ENCODE assay signal across 11 cellular contexts in genomic region chr1:15595809-15596730, GRCh38. TPM values are rescaled to one million over a fixed set of nuclear protein-coding genes. Genes with fewer than 3 reads are reported as not detected.
"Had no signal": no experiment of that assay in that cellular context is flagged by ENCODE, and none has a peak within 500 bp of the region (broad histone marks: within the 10 kb centered on the region; RNA-seq: fewer than 3 reads in every experiment).

No MANE protein-coding gene starts in this region.

- ATAC-seq: naive thymus-derived CD4-positive, alpha-beta T cell had no signal

- H3K9me3 Mint-ChIP-seq: activated B cell treated with CpG ODN at 0.5 μM for 24 hours; activated T-cell treated with anti-CD3 and anti-CD28 coated beads, Interleukin-2, amount 50 U/mL, for 24 hours; activated T-helper 2 cell treated with anti-CD3 and anti-CD28 coated beads, Interferon-gamma antibody, Interleukin-2, Interleukin-4, amounts not matched to agents 10 μg/mL and 5 μg/mL and 100 μg/mL, durations not matched to agents 14 hours and 24 hours and 36 hours; dendritic cell treated with granulocyte-macrophage colony-stimulating factor and Interleukin-4, amounts not matched to agents 40 ng/mL and 50 ng/mL, for 4 days; naive thymus-derived CD4-positive, alpha-beta T cell had no signal

- H3K27ac ChIP-seq: esophagus muscularis mucosa, ovary had no signal

- DNase-seq: activated B cell treated with CpG ODN at 0.5 μM for 24 hours; activated CD4-positive, alpha-beta T cell treated with anti-CD3 and anti-CD28 coated beads for 48 hours; activated CD8-positive, alpha-beta T cell treated with anti-CD3 and anti-CD28 coated beads, Interleukin-2, amount 10 ng/mL, durations not matched to agents 7 days and 5 days; activated naive CD4-positive, alpha-beta T cell treated with Interleukin-2 at 50 U/mL for 16 hours; activated T-cell treated with anti-CD3 and anti-CD28 coated beads, Interleukin-2, amount 50 U/mL, for 24 hours; effector CD8-positive, alpha-beta T cell; ovary had no signal

- H3K36me3 Mint-ChIP-seq: naive thymus-derived CD4-positive, alpha-beta T cell had no signal

- H3K4me3 Mint-ChIP-seq: activated B cell treated with CpG ODN at 0.5 μM for 24 hours; activated CD8-positive, alpha-beta T cell treated with anti-CD3 and anti-CD28 coated beads, Interleukin-2, amount 10 ng/mL, durations not matched to agents 7 days and 5 days; activated T-cell treated with anti-CD3 and anti-CD28 coated beads, Interleukin-2, amount 50 U/mL, for 24 hours; dendritic cell treated with granulocyte-macrophage colony-stimulating factor and Interleukin-4, amounts not matched to agents 40 ng/mL and 50 ng/mL, for 4 days; naive thymus-derived CD4-positive, alpha-beta T cell had no signal

- H3K36me3 ChIP-seq: esophagus muscularis mucosa, ovary had no signal

- H3K4me3 ChIP-seq: esophagus muscularis mucosa, ovary had no signal

- H3K4me1 Mint-ChIP-seq: activated B cell treated with CpG ODN at 0.5 μM for 24 hours had no signal

- H3K9me3 ChIP-seq: esophagus muscularis mucosa, ovary had no signal

- H3K27ac Mint-ChIP-seq: activated B cell treated with CpG ODN at 0.5 μM for 24 hours; activated CD8-positive, alpha-beta T cell treated with anti-CD3 and anti-CD28 coated beads, Interleukin-2, amount 10 ng/mL, durations not matched to agents 7 days and 5 days; activated T-cell treated with anti-CD3 and anti-CD28 coated beads, Interleukin-2, amount 50 U/mL, for 24 hours; activated T-helper 2 cell treated with anti-CD3 and anti-CD28 coated beads, Interferon-gamma antibody, Interleukin-2, Interleukin-4, amounts not matched to agents 10 μg/mL and 5 μg/mL and 100 μg/mL, durations not matched to agents 14 hours and 24 hours and 36 hours; dendritic cell treated with granulocyte-macrophage colony-stimulating factor and Interleukin-4, amounts not matched to agents 40 ng/mL and 50 ng/mL, for 4 days had no signal

- H3K27me3 ChIP-seq: ovary had no signal

- H3K27me3 Mint-ChIP-seq: activated B cell treated with CpG ODN at 0.5 μM for 24 hours; activated T-cell treated with anti-CD3 and anti-CD28 coated beads, Interleukin-2, amount 50 U/mL, for 24 hours had no signal

RNA-seq across cellular contexts. Expression of gene AGMAT, which starts 11.2 kb away (rescaled TPM):
- total RNA-seq: esophagus muscularis mucosa had no signal
